ENCODE assay signal across 10 cellular contexts in the genomic region with DNA sequence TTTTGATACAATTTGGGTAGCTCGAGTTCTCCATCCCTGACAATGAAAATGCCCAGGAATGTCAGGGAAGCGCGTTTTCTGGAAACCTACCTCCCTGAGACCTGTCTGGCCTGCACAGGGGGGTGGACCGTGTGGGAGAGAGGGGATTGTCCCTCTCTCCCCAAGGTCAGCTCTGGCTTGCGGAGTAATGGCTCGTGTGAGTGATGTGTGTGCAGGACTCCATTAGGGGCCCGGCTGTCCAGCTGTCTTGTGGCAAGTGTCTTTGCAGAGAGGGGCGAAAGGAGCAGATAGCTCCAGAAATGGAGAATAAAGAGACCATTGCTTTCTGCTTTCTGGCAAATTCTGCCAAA.
DNase-seq lines count a peak whose midpoint lies in the region; TF ChIP-seq lines count a peak whose summit lies in the region.
"Had no signal": no experiment of that assay in that cellular context is flagged by ENCODE, and none has a peak within 500 bp of the region (broad histone marks: within the 10 kb centered on the region; RNA-seq: fewer than 3 reads in every experiment).

No MANE protein-coding gene starts in this region.

- H3K27ac ChIP-seq in BLaER1 (no peak overlapping the region; the same call in none of the 2 replicates), breast epithelium (peak overlapping the region; percentile 32 to 60)
- H3K27ac ChIP-seq: parathyroid adenoma had no signal

- H3K27me3 Mint-ChIP-seq in IgD-negative memory B cell (no peaks in the 10 kb centered on the region), nephron (ENCODE audit: low read depth) (peaks cover 6% of the 10 kb centered on the region)

- DNase-seq in breast epithelium (ENCODE audit: low spot score in 2 of 2) (no peak), 8988T (no peak), GM19238 (ENCODE audit: insufficient read length, low spot score) (no peak), DMS79 treated with DMSO at 0.1 percent for 48 hours (lab: John Stamatoyannopoulos, UW) (no peak), COLO829 (ENCODE audit: low spot score) (no peak)

- peak overlapping the region in 2 of 4 donors; percentile 34 to 76 for H3K4me3 Mint-ChIP-seq in IgD-negative memory B cell
- H3K4me3 Mint-ChIP-seq in nephron, result peak overlapping the region in 1 of 3 experiments; percentile 35

- TF ChIP-seq POLR2A in breast epithelium (IDR thresholded peaks at IDR 0.05), result no peak

- H3K4me1 Mint-ChIP-seq in IgD-negative memory B cell (peaks cover 27 to 50% (median 37%) of the 10 kb centered on the region in 3 donors), nephron (peaks cover 69% of the 10 kb centered on the region)

- H3K9me3 ChIP-seq in BLaER1, result no peaks in the 10 kb centered on the region
- H3K9me3 ChIP-seq in breast epithelium, result no peaks in the 10 kb centered on the region
- H3K9me3 ChIP-seq: SJSA1 had no signal

- H3K27ac Mint-ChIP-seq in IgD-negative memory B cell (peak overlapping the region in 2 of 3 donors; percentile 57 to 97), nephron (peak overlapping the region in 2 of 3 experiments; percentile 59 to 75)

- H3K9me3 Mint-ChIP-seq in IgD-negative memory B cell (no peaks in the 10 kb centered on the region), nephron (no peaks in the 10 kb centered on the region)

- peaks cover 85% of the 10 kb centered on the region for H3K4me1 ChIP-seq in BLaER1
- peaks cover 11 to 30% of the 10 kb centered on the region in 2 donors for H3K4me1 ChIP-seq in breast epithelium

- no peak for TF ChIP-seq CTCF in breast epithelium (IDR thresholded peaks at IDR 0.05)
- no peak for TF ChIP-seq CTCF in nephron (IDR thresholded peaks at IDR 0.05; ENCODE audit: unreplicated experiment in 3 of 3)

- H3K9ac ChIP-seq in BLaER1, result no peak overlapping the region; the same call in 1 of the 2 replicates
- H3K9ac ChIP-seq: parathyroid adenoma had no signal

- no peak overlapping the region for H3K4me3 ChIP-seq in BLaER1
- no peak overlapping the region for H3K4me3 ChIP-seq in breast epithelium
- H3K4me3 ChIP-seq: SJSA1 had no signal

- peaks cover 9% of the 10 kb centered on the region; the same call in 1 of the 2 replicates for H3K36me3 ChIP-seq in BLaER1
- no peaks in the 10 kb centered on the region for H3K36me3 ChIP-seq in breast epithelium
- H3K36me3 ChIP-seq: SJSA1 had no signal

- H3K36me3 Mint-ChIP-seq in IgD-negative memory B cell (peaks cover 2% of the 10 kb centered on the region), nephron (ENCODE audit: low read depth) (no peaks in the 10 kb centered on the region)

- intact Hi-C loops in breast epithelium (cut with DNase I; ENCODE audit: low total_unique reads), result no loop called here

- peaks cover 100% of the 10 kb centered on the region for H4K20me1 ChIP-seq in BLaER1

- peak overlapping the region; percentile 79 for H3K4me2 ChIP-seq in BLaER1

- H3K27me3 ChIP-seq in BLaER1 (no peaks in the 10 kb centered on the region), breast epithelium (no peaks in the 10 kb centered on the region)
- H3K27me3 ChIP-seq: SJSA1 had no signal
